Comparison of ENCODE assay signal across 20 cellular contexts in the genomic region with DNA sequence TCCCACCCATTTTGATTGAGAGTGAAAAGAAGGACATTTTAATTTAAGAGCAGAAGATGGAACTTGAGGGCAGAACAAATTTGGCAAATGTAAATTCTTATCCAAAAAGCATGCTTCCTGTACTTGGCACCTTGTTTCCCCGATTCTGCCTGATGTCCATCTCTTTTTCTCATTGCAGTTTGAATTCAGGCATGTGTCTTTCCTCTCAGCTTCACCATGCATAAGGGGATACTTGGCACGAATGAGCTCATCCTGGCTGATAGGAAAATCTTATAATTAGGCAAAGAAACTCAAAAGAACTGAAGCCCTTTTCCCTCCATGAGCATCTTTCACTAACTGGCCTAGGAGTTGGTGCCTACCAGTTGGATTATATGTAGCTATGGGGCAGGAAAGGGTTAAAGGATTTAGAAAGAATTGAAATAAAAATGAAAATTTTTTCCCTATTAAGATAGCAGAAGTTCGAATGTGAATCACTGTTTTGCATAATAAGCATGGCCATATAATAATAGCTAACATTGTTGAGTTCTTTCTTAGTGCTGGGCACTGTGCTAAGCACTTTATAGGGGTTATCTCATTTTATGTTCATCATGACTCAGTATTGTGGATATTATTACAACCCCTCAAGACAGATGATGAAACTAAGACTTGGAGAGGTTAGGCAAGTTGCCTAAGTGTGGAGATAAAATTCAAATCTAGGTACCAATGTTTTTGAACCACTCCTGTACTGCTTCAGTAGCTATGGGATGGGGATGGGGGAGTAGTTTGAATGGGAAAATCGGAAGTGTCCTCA.
A peak's percentile ranks its signal among the peaks of the same experiment; 100 is the strongest.
DNase-seq lines count a peak whose midpoint lies in the region; ATAC-seq and TF ChIP-seq lines count a peak whose summit lies in the region.
"Had no signal": no experiment of that assay in that cellular context is flagged by ENCODE, and none has a peak within 500 bp of the region (broad histone marks: within the 10 kb centered on the region; RNA-seq: fewer than 3 reads in every experiment).

No MANE protein-coding gene starts in this region.

- H3K9ac ChIP-seq in SK-N-SH: no peak overlapping the region

- CTCF ChIA-PET in SK-N-SH (lab: Yijun Ruan, JAX): interaction anchor here (0.7 to 1.3 kb wide), 2 partner anchors 212 to 405 kb away, joined by 3 read pairs; a partner anchor contains a TSS

- peak overlapping the region; percentile 45; the same call in 1 of the 2 replicates for H3K4me2 ChIP-seq in SK-N-SH

- no peak overlapping the region for H3K4me3 Mint-ChIP-seq in nephron progenitor cell

- no peaks in the 10 kb centered on the region for H3K9me3 ChIP-seq in SK-N-SH
- H3K9me3 ChIP-seq: upper lobe of left lung had no signal

- H3K27ac ChIP-seq in SK-N-SH (ENCODE audit: low read depth in 2 of 2, low read length in 1 of 2): peak overlapping the region in 1 of 2 experiments; percentile 43; a peak in 1 of 4 replicates
- H3K27ac ChIP-seq in temporal lobe (ENCODE audit: low read depth, low read length): peak overlapping the region; percentile 94
- H3K27ac ChIP-seq: upper lobe of left lung had no signal

- H3F3A ChIP-seq in SK-N-SH (replicated peaks; ENCODE audit: insufficient read depth): no peaks in the 10 kb centered on the region

- peaks cover 3 to 22% of the 10 kb centered on the region in 2 experiments for H3K4me1 ChIP-seq in SK-N-SH (ENCODE audit: control insufficient read depth in 1 of 2, insufficient read depth in 2 of 2, low read depth in 1 of 2, low read length in 1 of 2)

- H2AFZ ChIP-seq in SK-N-SH (ENCODE audit: low read depth): no peak overlapping the region

- peaks cover 3% of the 10 kb centered on the region for H3K27me3 Mint-ChIP-seq in nephron progenitor cell (ENCODE audit: low read depth, poor library complexity)

- no peaks in the 10 kb centered on the region for H4K20me1 ChIP-seq in SK-N-SH (ENCODE audit: insufficient read depth)

- peaks cover 25% of the 10 kb centered on the region for H3K4me1 Mint-ChIP-seq in nephron progenitor cell

- TF ChIP-seq CTCF in SK-N-SH (IDR thresholded peaks at IDR 0.05) (no peak), astrocyte of the spinal cord (IDR thresholded peaks at IDR 0.05; ENCODE audit: low read depth, low read length) (no peak), nephron progenitor cell (IDR thresholded peaks at IDR 0.05) (no peak)

- ATAC-seq in SK-N-SH treated with all-trans-retinoic acid at 6 μM for 48 hours (no peak), GM18909 (IDR thresholded peaks at IDR 0.05; ENCODE audit: poor library complexity, unreplicated experiment) (no peak)
- ATAC-seq: left colon had no signal

- H3K27ac Mint-ChIP-seq in nephron progenitor cell: no peak overlapping the region

- peaks cover 30% of the 10 kb centered on the region for H3K36me3 Mint-ChIP-seq in nephron progenitor cell (ENCODE audit: low read depth)

- POLR2A ChIA-PET in SK-N-SH (lab: Yijun Ruan, JAX): no interaction called here

- H3K4me3 ChIP-seq in SK-N-SH (ENCODE audit: low read depth in 2 of 2, low read length in 1 of 2) (no peak overlapping the region), astrocyte of the spinal cord (ENCODE audit: low read depth, low read length) (no peak overlapping the region)
- H3K4me3 ChIP-seq: upper lobe of left lung had no signal

- H3K27me3 ChIP-seq in SK-N-SH (ENCODE audit: insufficient read depth): no peaks in the 10 kb centered on the region
- H3K27me3 ChIP-seq: upper lobe of left lung had no signal

- peaks cover 15% of the 10 kb centered on the region for H3K9me3 Mint-ChIP-seq in nephron progenitor cell

- TF ChIP-seq RAD21 in SK-N-SH (IDR thresholded peaks at IDR 0.05; ENCODE audit: low read length): no peak

- DNase-seq in SK-N-SH (no peak), astrocyte of the spinal cord (ENCODE audit: low read depth, low spot score) (peak; percentile 64), foreskin melanocyte (peak; percentile 76), nephron progenitor cell (no peak)
- no peak for DNase-seq in central memory CD4-positive, alpha-beta T cell
- DNase-seq: activated CD8-positive, alpha-beta memory T cell treated with anti-CD3 and anti-CD28 coated beads for 24 hours; activated effector memory CD4-positive, alpha-beta T cell treated with Interleukin-2 at 50 U/mL for 16 hours; aorta; H7; KG1; left colon; NCI-H1417 treated with DMSO at 0.1 percent for 48 hours; NCI-H510A; OCI-M1; stimulated activated CD4-positive, alpha-beta T cell treated with anti-CD3 and anti-CD28 coated beads, Interleukin-2, amount 100 ng/mL, for 48 hours; upper lobe of left lung had no signal

- H3K9me2 ChIP-seq in SK-N-SH: no peaks in the 10 kb centered on the region

- H3K79me2 ChIP-seq in SK-N-SH (ENCODE audit: insufficient read depth): no peaks in the 10 kb centered on the region

- in situ Hi-C loops in astrocyte of the spinal cord (cut with HindIII; ENCODE audit: low sequenced_read_pairs): no loop called here

- no peaks in the 10 kb centered on the region for H3K36me3 ChIP-seq in SK-N-SH (replicated peaks in 1 of 2; ENCODE audit: control insufficient read depth in 1 of 2, insufficient read depth in 2 of 2, low read length in 1 of 2)
- H3K36me3 ChIP-seq: upper lobe of left lung, WERI-Rb-1 had no signal

- TF ChIP-seq EP300 in SK-N-SH (IDR thresholded peaks at IDR 0.05; ENCODE audit: borderline replicate concordance in 1 of 2, low read depth in 1 of 2, low read length in 1 of 2): no peak

- WGBS in SK-N-SH (ENCODE audit: low lambda C conversion rate): 72% methylated on average over 4 of the region's 4 CpGs

TF ChIP-seq in SK-N-SH, 30 proteins besides CTCF, POLR2A, EP300 and RAD21:
- TF ChIP-seq FOSL2 (IDR thresholded peaks at IDR 0.05; ENCODE audit: borderline replicate concordance, low read depth) (peak; percentile 9; the same call in 1 of the 2 replicates), TCF12 (IDR thresholded peaks at IDR 0.05) (peak; percentile 15; the same call in 1 of the 2 replicates), NRF1 (IDR thresholded peaks at IDR 0.05; ENCODE audit: low read depth, low read length) (no peak)

TF ChIP-seq in SK-N-SH treated with all-trans-retinoic acid at 6 μM for 48 hours, 23 proteins besides CTCF, POLR2A, EP300 and RAD21:
- TF ChIP-seq ZNF70 (CRISPR knock-in tag; IDR thresholded peaks at IDR 0.05): no peak
- TF ChIP-seq, protein P1, sequence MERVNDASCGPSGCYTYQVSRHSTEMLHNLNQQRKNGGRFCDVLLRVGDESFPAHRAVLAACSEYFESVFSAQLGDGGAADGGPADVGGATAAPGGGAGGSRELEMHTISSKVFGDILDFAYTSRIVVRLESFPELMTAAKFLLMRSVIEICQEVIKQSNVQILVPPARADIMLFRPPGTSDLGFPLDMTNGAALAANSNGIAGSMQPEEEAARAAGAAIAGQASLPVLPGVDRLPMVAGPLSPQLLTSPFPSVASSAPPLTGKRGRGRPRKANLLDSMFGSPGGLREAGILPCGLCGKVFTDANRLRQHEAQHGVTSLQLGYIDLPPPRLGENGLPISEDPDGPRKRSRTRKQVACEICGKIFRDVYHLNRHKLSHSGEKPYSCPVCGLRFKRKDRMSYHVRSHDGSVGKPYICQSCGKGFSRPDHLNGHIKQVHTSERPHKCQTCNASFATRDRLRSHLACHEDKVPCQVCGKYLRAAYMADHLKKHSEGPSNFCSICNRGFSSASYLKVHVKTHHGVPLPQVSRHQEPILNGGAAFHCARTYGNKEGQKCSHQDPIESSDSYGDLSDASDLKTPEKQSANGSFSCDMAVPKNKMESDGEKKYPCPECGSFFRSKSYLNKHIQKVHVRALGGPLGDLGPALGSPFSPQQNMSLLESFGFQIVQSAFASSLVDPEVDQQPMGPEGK (CRISPR knock-in tag; IDR thresholded peaks at IDR 0.05; ENCODE audit: borderline replicate concordance): no peak

Comparison
In these comparisons a context has a peak if more than half of its experiments do, and no peak if none do; other contexts are left out.
1. DNase-seq: peak in astrocyte of the spinal cord (single experiment) and foreskin melanocyte (single experiment); none in SK-N-SH (single experiment), central memory CD4-positive, alpha-beta T cell (single experiment) and nephron progenitor cell (single experiment).